ENCODE assay signal across 8 cellular contexts in genomic region chr12:54352891-54353874, GRCh38. TPM values are rescaled to one million over a fixed set of nuclear protein-coding genes. Genes with fewer than 3 reads are reported as not detected.
A peak's percentile ranks its signal among the peaks of the same experiment; 100 is the strongest.
DNase-seq lines count a peak whose midpoint lies in the region; ATAC-seq and TF ChIP-seq lines count a peak whose summit lies in the region.
"Had no signal": no experiment of that assay in that cellular context is flagged by ENCODE, and none has a peak within 500 bp of the region (broad histone marks: within the 10 kb centered on the region; RNA-seq: fewer than 3 reads in every experiment).

No MANE protein-coding gene starts in this region.

- ATAC-seq in left lobe of liver (peak; percentile 92), HG03469 (IDR thresholded peaks at IDR 0.05; ENCODE audit: unreplicated experiment) (no peak)

- H3K27me3 ChIP-seq in thyroid gland: no peaks in the 10 kb centered on the region

- H3K4me1 ChIP-seq in thyroid gland: peaks cover 64 to 88% of the 10 kb centered on the region in 2 donors

- peak in 1 of 2 donors; percentile 59 for TF ChIP-seq POLR2A in thyroid gland (IDR thresholded peaks at IDR 0.05)

- peak; percentile 70 to 78 for DNase-seq in NCI-H187 (lab: John Stamatoyannopoulos, UW)
- DNase-seq in anterior cingulate cortex (lab: John Stamatoyannopoulos, UW): peak in 44 of 58 donors; percentile 11 to 73 (median 53)
- peak; percentile 79 for DNase-seq in left lobe of liver (ENCODE audit: low spot score)
- DNase-seq in thyroid gland: peak; percentile 80 to 88
- no peak for DNase-seq in NOMO-1 treated with dmso at 0.1 percent for 144 hours (lab: John Stamatoyannopoulos, UW; ENCODE audit: unreplicated experiment)
- DNase-seq in activated CD8-positive, alpha-beta memory T cell treated with anti-CD3 and anti-CD28 coated beads for 24 hours: no peak

- H3K9me3 ChIP-seq in thyroid gland: no peaks in the 10 kb centered on the region

- peaks cover 19 to 23% of the 10 kb centered on the region in 2 donors for H3K36me3 ChIP-seq in thyroid gland

- WGBS in thyroid gland, 2 donors: 10 to 11% methylated on average over 1 of the region's 1 CpG

- H3K4me3 ChIP-seq in thyroid gland (replicated peaks in 1 of 3): no peak overlapping the region

- no peak for TF ChIP-seq CTCF in thyroid gland (IDR thresholded peaks at IDR 0.05)

- intact Hi-C loops in thyroid gland (cut with DNase I): no loop called here

- peak overlapping the region; percentile 79 to 93 (median 90) for H3K27ac ChIP-seq in thyroid gland

RNA-seq across cellular contexts. Expression of gene GPR84, which starts 11.1 kb away (rescaled TPM):
- total RNA-seq in left lobe of liver (not detected), thyroid gland (under 1 TPM in 2 of 4 donors, not detected in 2; 0.39 to 0.40 TPM)
- total RNA-seq: endothelial cell of umbilical vein had no signal

RNA-seq across cellular contexts. Expression of gene COPZ1, which starts 28.3 kb away (rescaled TPM):
- total RNA-seq in left lobe of liver: 71.7 TPM
- total RNA-seq in thyroid gland: 100 to 1,000 TPM; 181 to 284 (median 236) TPM

RNA-seq across cellular contexts. Expression of gene ZNF385A, which starts 31.4 kb away (rescaled TPM):
- total RNA-seq in left lobe of liver: 3.3 TPM
- total RNA-seq in thyroid gland: 10 to 100 TPM; 24.2 to 38.9 (median 29.3) TPM

RNA-seq across cellular contexts. Expression of gene NFE2, which starts 52.4 kb away (rescaled TPM):
- total RNA-seq in left lobe of liver: 0.68 TPM
- 1 to 10 TPM in 1 of 4 donors, under 1 TPM in 3; 0.56 to 1.7 (median 0.61) TPM for total RNA-seq in thyroid gland
- total RNA-seq: endothelial cell of umbilical vein had no signal

Comparison
In these comparisons a context has a peak if more than half of its experiments do, and no peak if none do; other contexts are left out.
1. DNase-seq: peak in NCI-H187 (2 of 2), anterior cingulate cortex (44 of 58), left lobe of liver (single experiment) and thyroid gland (2 of 2); none in NOMO-1 treated with dmso at 0.1 percent for 144 hours (single experiment) and activated CD8-positive, alpha-beta memory T cell treated with anti-CD3 and anti-CD28 coated beads for 24 hours (single experiment).